10 cellular contexts compared by ENCODE assay signal in genomic region chr18:22846088-22846683, GRCh38.
A peak's percentile ranks its signal among the peaks of the same experiment; 100 is the strongest.
DNase-seq lines count a peak whose midpoint lies in the region; ATAC-seq and TF ChIP-seq lines count a peak whose summit lies in the region.
"Had no signal": no experiment of that assay in that cellular context is flagged by ENCODE, and none has a peak within 500 bp of the region (broad histone marks: within the 10 kb centered on the region; RNA-seq: fewer than 3 reads in every experiment).

No MANE protein-coding gene starts in this region.

- H3K36me3 Mint-ChIP-seq in type B pancreatic cell: no peaks in the 10 kb centered on the region
- H3K36me3 Mint-ChIP-seq: stimulated activated memory B cell treated with anti-CD40 and anti-IgM and Interleukin-4, amounts not matched to agents 10 μg/mL and 1 μg/mL and 100 μg/mL, for 72 hours had no signal

- peaks cover 9% of the 10 kb centered on the region for H3K4me1 Mint-ChIP-seq in type B pancreatic cell (ENCODE audit: unreplicated experiment)
- H3K4me1 Mint-ChIP-seq: stimulated activated memory B cell treated with anti-CD40 and anti-IgM and Interleukin-4, amounts not matched to agents 10 μg/mL and 1 μg/mL and 100 μg/mL, for 72 hours had no signal

- peaks cover 4% of the 10 kb centered on the region for H3K9me3 Mint-ChIP-seq in type B pancreatic cell
- H3K9me3 Mint-ChIP-seq: stimulated activated memory B cell treated with anti-CD40 and anti-IgM and Interleukin-4, amounts not matched to agents 10 μg/mL and 1 μg/mL and 100 μg/mL, for 72 hours had no signal

- H3K4me3 ChIP-seq in fibroblast of the aortic adventitia (ENCODE audit: low read depth, low read length): no peak overlapping the region
- H3K4me3 ChIP-seq: SK-N-MC had no signal

- TF ChIP-seq CTCF in fibroblast of the aortic adventitia (IDR thresholded peaks at IDR 0.05; ENCODE audit: insufficient read depth, low read length): peak; percentile 49
- TF ChIP-seq CTCF in type B pancreatic cell (conservative IDR thresholded peaks at IDR 0.05): peak; percentile 61

- peak; percentile 2 for DNase-seq in NCI-H2227 (lab: John Stamatoyannopoulos, UW; ENCODE audit: unreplicated experiment)
- DNase-seq in NCI-H2227 treated with DMSO at 0.1 percent for 48 hours (lab: John Stamatoyannopoulos, UW): no peak
- peak; percentile 77 for DNase-seq in OCI-M1 (lab: John Stamatoyannopoulos, UW)
- peak; percentile 55 for DNase-seq in fibroblast of the aortic adventitia (ENCODE audit: low read depth)
- DNase-seq in type B pancreatic cell (ENCODE audit: extremely low spot score, unreplicated experiment): no peak
- no peak for DNase-seq in ureter (ENCODE audit: low spot score)
- DNase-seq in KG1 (lab: John Stamatoyannopoulos, UW): no peak

- no peak for ATAC-seq in GM19463 (IDR thresholded peaks at IDR 0.05; ENCODE audit: unreplicated experiment)
- ATAC-seq: stimulated activated memory B cell treated with anti-CD40 and anti-IgM and Interleukin-4, amounts not matched to agents 10 μg/mL and 1 μg/mL and 100 μg/mL, for 72 hours had no signal

- H3K27ac Mint-ChIP-seq in type B pancreatic cell: no peak overlapping the region
- H3K27ac Mint-ChIP-seq: stimulated activated memory B cell treated with anti-CD40 and anti-IgM and Interleukin-4, amounts not matched to agents 10 μg/mL and 1 μg/mL and 100 μg/mL, for 72 hours had no signal

- no peaks in the 10 kb centered on the region for H3K27me3 Mint-ChIP-seq in type B pancreatic cell
- H3K27me3 Mint-ChIP-seq: stimulated activated memory B cell treated with anti-CD40 and anti-IgM and Interleukin-4, amounts not matched to agents 10 μg/mL and 1 μg/mL and 100 μg/mL, for 72 hours had no signal

- no peak overlapping the region for H3K4me3 Mint-ChIP-seq in type B pancreatic cell
- H3K4me3 Mint-ChIP-seq: stimulated activated memory B cell treated with anti-CD40 and anti-IgM and Interleukin-4, amounts not matched to agents 10 μg/mL and 1 μg/mL and 100 μg/mL, for 72 hours had no signal

Comparison
In these comparisons a context has a peak if more than half of its experiments do, and no peak if none do; other contexts are left out.
1. DNase-seq: peak in NCI-H2227 (single experiment), OCI-M1 (single experiment) and fibroblast of the aortic adventitia (single experiment); none in NCI-H2227 treated with DMSO at 0.1 percent for 48 hours (single experiment), type B pancreatic cell (single experiment), ureter (single experiment) and KG1 (single experiment).